Comparison of ENCODE assay signal across 38 cellular contexts in the genomic region with DNA sequence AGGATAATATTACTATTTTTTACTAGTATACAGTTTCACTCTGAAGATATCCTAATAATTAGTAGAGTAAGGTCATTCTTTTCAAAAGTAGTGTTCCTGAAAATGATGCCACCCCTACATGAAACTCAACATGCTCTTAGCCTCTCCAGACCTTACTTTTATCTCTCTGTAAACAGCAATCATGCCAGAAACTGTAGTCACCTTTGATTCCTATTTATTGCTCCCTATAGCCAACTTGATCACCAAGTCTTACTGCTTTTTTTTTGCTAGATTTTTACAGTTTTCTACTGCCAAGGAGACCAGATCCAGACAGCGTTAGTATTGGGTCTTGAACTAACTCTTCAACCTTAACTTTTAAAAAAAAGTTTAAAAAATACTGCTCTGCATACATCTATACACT.
"Had no signal": no experiment of that assay in that cellular context is flagged by ENCODE, and none has a peak within 500 bp of the region (broad histone marks: within the 10 kb centered on the region; RNA-seq: fewer than 3 reads in every experiment).

No MANE protein-coding gene starts in this region.

- H3K4me3 Mint-ChIP-seq: activated B cell treated with CpG ODN at 0.5 μM for 24 hours; activated CD4-positive, alpha-beta memory T cell treated with anti-CD3 and anti-CD28 coated beads for 36 hours; activated CD4-positive, alpha-beta T cell treated with anti-CD3 and anti-CD28 coated beads, Interleukin-2, amount 10 ng/mL, durations not matched to agents 24 days and 14 days; activated CD8-positive, alpha-beta T cell treated with anti-CD3 and anti-CD28 coated beads for 36 hours; activated naive CD4-positive, alpha-beta T cell treated with anti-CD3 and anti-CD28 coated beads for 36 hours; activated naive CD8-positive, alpha-beta T cell treated with anti-CD3 and anti-CD28 coated beads for 36 hours; activated T-cell treated with anti-CD3 and anti-CD28 coated beads, Interleukin-2, amount 50 U/mL, for 4 hours; activated T-cell treated with anti-CD3 and anti-CD28 coated beads, Interleukin-2, amount 50 U/mL, for 72 hours; activated T-helper 1 cell treated with anti-CD3 and anti-CD28 coated beads, Interleukin-12 subunit alpha, Interleukin-12 subunit beta, Interleukin-2, Interleukin-4 antibody, amounts not matched to agents 30 ng/mL and 10 ng/mL and 1 ng/mL, durations not matched to agents 14 hours and 24 hours and 36 hours; activated T-helper 17 cell treated with anti-CD3 and anti-CD28 coated beads, Interleukin-2, amount 50 U/mL, for 72 hours; central memory CD8-positive, alpha-beta T cell; T-helper 1 cell treated with Interleukin-12 subunit alpha and Interleukin-12 subunit beta and Interleukin-4 antibody, amounts not matched to agents 30 μg/mL and 1 μg/mL, for 36 hours; T-helper 2 cell treated with Interferon-gamma antibody and Interleukin-4, amounts not matched to agents 5 μg/mL and 100 μg/mL, for 36 hours had no signal

- H3K36me3 ChIP-seq: breast epithelium had no signal

- H3K27ac ChIP-seq: adrenal gland, body of pancreas, brain microvascular endothelial cell, breast epithelium, VCaP had no signal

- H3K27me3 Mint-ChIP-seq: activated B cell treated with CpG ODN at 0.5 μM for 24 hours; activated CD4-positive, alpha-beta memory T cell treated with anti-CD3 and anti-CD28 coated beads for 36 hours; activated CD4-positive, alpha-beta T cell treated with anti-CD3 and anti-CD28 coated beads, Interleukin-2, amount 10 ng/mL, durations not matched to agents 24 days and 14 days; activated CD8-positive, alpha-beta T cell treated with anti-CD3 and anti-CD28 coated beads for 36 hours; activated naive CD8-positive, alpha-beta T cell treated with anti-CD3 and anti-CD28 coated beads for 36 hours; activated T-helper 17 cell treated with anti-CD3 and anti-CD28 coated beads, Interleukin-2, amount 50 U/mL, for 72 hours; central memory CD8-positive, alpha-beta T cell had no signal

- H3K4me1 ChIP-seq: adrenal gland, body of pancreas, breast epithelium had no signal

- FAIRE-seq: astrocyte, TTC549 had no signal

- DNase-seq: activated B cell treated with CpG ODN at 0.5 μM for 24 hours; activated CD4-positive, alpha-beta memory T cell treated with anti-CD3 and anti-CD28 coated beads for 36 hours; activated CD4-positive, alpha-beta T cell treated with anti-CD3 and anti-CD28 coated beads for 4 hours; activated CD4-positive, alpha-beta T cell treated with anti-CD3 and anti-CD28 coated beads, Interleukin-2, amount 10 ng/mL, durations not matched to agents 24 days and 14 days; activated CD4-positive, alpha-beta T cell treated with anti-CD3 and anti-CD28 coated beads, Interleukin-2, amount 50 U/mL, for 1 hour; activated CD4-positive, alpha-beta T cell treated with anti-CD3 and anti-CD28 coated beads, Interleukin-2, amount 50 U/mL, for 4 hours; activated CD4-positive, CD25-positive, alpha-beta regulatory T cell treated with anti-CD3 and anti-CD28 coated beads, Interleukin-2, amount 50 U/mL, for 72 hours; activated CD8-positive, alpha-beta memory T cell treated with anti-CD3 and anti-CD28 coated beads, Interleukin-2, amount 50 U/mL, for 4 hours; activated CD8-positive, alpha-beta T cell treated with anti-CD3 and anti-CD28 coated beads for 36 hours; activated effector memory CD4-positive, alpha-beta T cell treated with anti-CD3 and anti-CD28 coated beads, Interleukin-2, amount 50 U/mL, for 16 hours; activated gamma-delta T cell treated with Interleukin-2 at 50 U/mL for 16 hours; activated naive CD4-positive, alpha-beta T cell; activated naive CD4-positive, alpha-beta T cell treated with anti-CD3 and anti-CD28 coated beads for 36 hours; activated naive CD4-positive, alpha-beta T cell treated with anti-CD3 and anti-CD28 coated beads, Interleukin-2, amount 50 U/mL, for 16 hours; activated naive CD8-positive, alpha-beta T cell treated with anti-CD3 and anti-CD28 coated beads for 36 hours; activated T-cell treated with anti-CD3 and anti-CD28 coated beads for 4 hours; activated T-cell treated with anti-CD3 and anti-CD28 coated beads, Interleukin-2, amount 50 U/mL, for 1 hour; activated T-cell treated with anti-CD3 and anti-CD28 coated beads, Interleukin-2, amount 50 U/mL, for 4 hours; activated T-cell treated with anti-CD3 and anti-CD28 coated beads, Interleukin-2, amount 50 U/mL, for 72 hours; adrenal gland; amniotic stem cell; aorta; body of pancreas; brain microvascular endothelial cell; cerebellar nuclear complex; T-helper 1 cell; T-helper 2 cell; T-helper 9 cell had no signal

- H3K27me3 ChIP-seq: adrenal gland, body of pancreas, brain microvascular endothelial cell, breast epithelium had no signal

- H3K9me3 ChIP-seq: adrenal gland, body of pancreas, breast epithelium had no signal

- H3K9me3 Mint-ChIP-seq: activated B cell treated with CpG ODN at 0.5 μM for 24 hours; activated CD4-positive, alpha-beta memory T cell treated with anti-CD3 and anti-CD28 coated beads for 36 hours; activated CD4-positive, alpha-beta T cell treated with anti-CD3 and anti-CD28 coated beads, Interleukin-2, amount 10 ng/mL, durations not matched to agents 24 days and 14 days; activated CD8-positive, alpha-beta T cell treated with anti-CD3 and anti-CD28 coated beads for 36 hours; activated naive CD4-positive, alpha-beta T cell treated with anti-CD3 and anti-CD28 coated beads for 36 hours; activated naive CD4-positive, alpha-beta T cell treated with anti-CD3 and anti-CD28 coated beads, Interleukin-2, amount 50 U/mL, for 72 hours; activated naive CD8-positive, alpha-beta T cell treated with anti-CD3 and anti-CD28 coated beads for 36 hours; activated T-cell treated with anti-CD3 and anti-CD28 coated beads, Interleukin-2, amount 50 U/mL, for 4 hours; activated T-cell treated with anti-CD3 and anti-CD28 coated beads, Interleukin-2, amount 50 U/mL, for 72 hours; activated T-helper 1 cell treated with anti-CD3 and anti-CD28 coated beads, Interleukin-12 subunit alpha, Interleukin-12 subunit beta, Interleukin-2, Interleukin-4 antibody, amounts not matched to agents 30 ng/mL and 10 ng/mL and 1 ng/mL, durations not matched to agents 14 hours and 24 hours and 36 hours; activated T-helper 17 cell treated with anti-CD3 and anti-CD28 coated beads, Interleukin-2, amount 50 U/mL, for 72 hours; central memory CD8-positive, alpha-beta T cell; T-helper 1 cell treated with Interleukin-12 subunit alpha and Interleukin-12 subunit beta and Interleukin-4 antibody, amounts not matched to agents 30 μg/mL and 1 μg/mL, for 36 hours; T-helper 2 cell treated with Interferon-gamma antibody and Interleukin-4, amounts not matched to agents 5 μg/mL and 100 μg/mL, for 36 hours had no signal

- ATAC-seq: activated CD8-positive, alpha-beta T cell treated with anti-CD3 and anti-CD28 coated beads for 36 hours; activated naive CD4-positive, alpha-beta T cell treated with anti-CD3 and anti-CD28 coated beads, Interleukin-2, amount 50 U/mL, for 72 hours; activated T-cell treated with anti-CD3 and anti-CD28 coated beads, Interleukin-2, amount 50 U/mL, for 4 hours; activated T-cell treated with anti-CD3 and anti-CD28 coated beads, Interleukin-2, amount 50 U/mL, for 72 hours; activated T-helper 17 cell treated with anti-CD3 and anti-CD28 coated beads, Interleukin-2, amount 50 U/mL, for 72 hours; body of pancreas had no signal

- H3K4me3 ChIP-seq: adrenal gland, body of pancreas, breast epithelium had no signal

- H3K27ac Mint-ChIP-seq: activated B cell treated with CpG ODN at 0.5 μM for 24 hours; activated CD4-positive, alpha-beta memory T cell treated with anti-CD3 and anti-CD28 coated beads for 36 hours; activated CD4-positive, alpha-beta T cell treated with anti-CD3 and anti-CD28 coated beads, Interleukin-2, amount 10 ng/mL, durations not matched to agents 24 days and 14 days; activated CD8-positive, alpha-beta T cell treated with anti-CD3 and anti-CD28 coated beads for 36 hours; activated naive CD4-positive, alpha-beta T cell treated with anti-CD3 and anti-CD28 coated beads for 36 hours; activated naive CD4-positive, alpha-beta T cell treated with anti-CD3 and anti-CD28 coated beads, Interleukin-2, amount 50 U/mL, for 72 hours; activated T-cell treated with anti-CD3 and anti-CD28 coated beads, Interleukin-2, amount 50 U/mL, for 72 hours; activated T-helper 1 cell treated with anti-CD3 and anti-CD28 coated beads, Interleukin-12 subunit alpha, Interleukin-12 subunit beta, Interleukin-2, Interleukin-4 antibody, amounts not matched to agents 30 ng/mL and 10 ng/mL and 1 ng/mL, durations not matched to agents 14 hours and 24 hours and 36 hours; activated T-helper 17 cell treated with anti-CD3 and anti-CD28 coated beads, Interleukin-2, amount 50 U/mL, for 72 hours; T-helper 1 cell treated with Interleukin-12 subunit alpha and Interleukin-12 subunit beta and Interleukin-4 antibody, amounts not matched to agents 30 μg/mL and 1 μg/mL, for 36 hours; T-helper 2 cell treated with Interferon-gamma antibody and Interleukin-4, amounts not matched to agents 5 μg/mL and 100 μg/mL, for 36 hours had no signal

- H3K4me1 Mint-ChIP-seq: activated B cell treated with CpG ODN at 0.5 μM for 24 hours; activated CD4-positive, alpha-beta T cell treated with anti-CD3 and anti-CD28 coated beads, Interleukin-2, amount 10 ng/mL, durations not matched to agents 24 days and 14 days; activated T-helper 17 cell treated with anti-CD3 and anti-CD28 coated beads, Interleukin-2, amount 50 U/mL, for 72 hours had no signal
